Comparison of ENCODE assay signal across 22 cellular contexts in genomic region chr1:214493126-214493796, GRCh38. TPM values are rescaled to one million over a fixed set of nuclear protein-coding genes. Genes with fewer than 3 reads are reported as not detected.
DNase-seq lines count a peak whose midpoint lies in the region; ATAC-seq and TF ChIP-seq lines count a peak whose summit lies in the region.
"Had no signal": no experiment of that assay in that cellular context is flagged by ENCODE, and none has a peak within 500 bp of the region (broad histone marks: within the 10 kb centered on the region; RNA-seq: fewer than 3 reads in every experiment).

No MANE protein-coding gene starts in this region.

- ATAC-seq in HCT116 = no peak
- ATAC-seq: stimulated activated naive CD8-positive, alpha-beta T cell treated with anti-CD3 and anti-CD28 coated beads, Interleukin-15, amount 100 ng/mL, for 72 hours had no signal

- BruUV-seq in A673 (replicated peaks; lab: Mats Ljungman, UMichigan) = no TSS peak
- no TSS peak for BruUV-seq in HCT116 (replicated peaks; lab: Mats Ljungman, UMichigan)

- no peak overlapping the region for H4K8ac ChIP-seq in mesenchymal stem cell (ENCODE audit: low read length)

- peaks cover 84% of the 10 kb centered on the region for H3K4me1 Mint-ChIP-seq in chondrocyte (ENCODE audit: low read depth)
- H3K4me1 Mint-ChIP-seq: stimulated activated naive CD8-positive, alpha-beta T cell treated with anti-CD3 and anti-CD28 coated beads, Interleukin-15, amount 100 ng/mL, for 72 hours had no signal

- H3K27ac Mint-ChIP-seq in chondrocyte (ENCODE audit: unreplicated experiment) = peak overlapping the region; percentile 93
- H3K27ac Mint-ChIP-seq: stimulated activated naive CD8-positive, alpha-beta T cell treated with anti-CD3 and anti-CD28 coated beads, Interleukin-15, amount 100 ng/mL, for 72 hours; type B pancreatic cell had no signal

- DNase-seq in A673 (ENCODE audit: low spot score) = no peak
- no peak for DNase-seq in HCT116 (ENCODE audit: low read depth, low spot score)
- no peak for DNase-seq in chondrocyte (ENCODE audit: low spot score)
- no peak for DNase-seq in mesenchymal stem cell
- no peak for DNase-seq in NCI-H345 treated with DMSO at 0.1 percent for 48 hours (lab: John Stamatoyannopoulos, UW; ENCODE audit: unreplicated experiment)
- no peak for DNase-seq in activated naive CD4-positive, alpha-beta T cell treated with anti-CD3 and anti-CD28 coated beads, Interleukin-2, amount 50 U/mL, for 16 hours
- DNase-seq in glomerular visceral epithelial cell (ENCODE audit: extremely low spot score) = no peak
- no peak for DNase-seq in left ventricle myocardium inferior
- DNase-seq: 8988T; activated CD4-positive, alpha-beta T cell treated with anti-CD3 and anti-CD28 coated beads for 4 hours; DMS 273 treated with DMSO at 0.1 percent for 48 hours; heart right ventricle; Kasumi-1; NCI-H1105 treated with DMSO at 0.1 percent for 48 hours; NCI-H524; stimulated activated naive CD8-positive, alpha-beta T cell treated with anti-CD3 and anti-CD28 coated beads, Interleukin-15, amount 100 ng/mL, for 72 hours; SW 1271 had no signal

- H3K9me3 ChIP-seq in A673 (ENCODE audit: low read depth, low read length, poor library complexity, severe bottlenecking) (no peaks in the 10 kb centered on the region), HCT116 (ENCODE audit: control insufficient read depth in 1 of 2, insufficient read depth in 1 of 2, low read depth in 1 of 2, low read length in 2 of 2) (no peaks in the 10 kb centered on the region), mesenchymal stem cell (ENCODE audit: control insufficient read depth, low read length) (no peaks in the 10 kb centered on the region), left ventricle myocardium inferior (replicated peaks) (no peaks in the 10 kb centered on the region)
- H3K9me3 ChIP-seq: heart right ventricle had no signal

- H3K36me3 Mint-ChIP-seq in chondrocyte (ENCODE audit: low read depth) = no peaks in the 10 kb centered on the region

- no peak overlapping the region for H3K4ac ChIP-seq in mesenchymal stem cell (ENCODE audit: low read depth in 1 of 2, low read length in 2 of 2)

- no peak overlapping the region for H3K18ac ChIP-seq in mesenchymal stem cell (ENCODE audit: low read depth in 1 of 2, low read length in 2 of 2)

- H3K36me3 ChIP-seq in A673 (ENCODE audit: insufficient read depth, low read length, poor library complexity, severe bottlenecking) (no peaks in the 10 kb centered on the region), HCT116 (ENCODE audit: control insufficient read depth in 1 of 2, insufficient read depth in 2 of 2, low read length in 2 of 2) (no peaks in the 10 kb centered on the region), mesenchymal stem cell (ENCODE audit: control insufficient read depth in 1 of 2, insufficient read depth in 2 of 2, low read depth in 1 of 2, low read length in 2 of 2) (peaks cover 0 to 14% of the 10 kb centered on the region in 2 experiments), left ventricle myocardium inferior (no peaks in the 10 kb centered on the region)
- H3K36me3 ChIP-seq: cardiac muscle cell, heart right ventricle had no signal

- H4K20me1 ChIP-seq in HCT116 (ENCODE audit: insufficient read depth) = no peaks in the 10 kb centered on the region

- H3K4me2 ChIP-seq in HCT116 (ENCODE audit: low read length) = peak overlapping the region; percentile 88
- no peak overlapping the region for H3K4me2 ChIP-seq in mesenchymal stem cell (ENCODE audit: low read length, poor library complexity, severe bottlenecking)

- intact Hi-C loops in A673 (cut with micrococcal nuclease; ENCODE audit: unreplicated experiment) (no loop called here), HCT116 (cut with micrococcal nuclease) (no loop called here), left ventricle myocardium inferior (cut with micrococcal nuclease) (no loop called here)

- no peak overlapping the region for H2BK15ac ChIP-seq in mesenchymal stem cell (ENCODE audit: low read depth, poor library complexity, severe bottlenecking)

- CTCF ChIA-PET in A673 (lab: Charles Lee) = no interaction called here
- CTCF ChIA-PET in HCT116 (lab: Charles Lee) = no interaction called here

- no peaks in the 10 kb centered on the region for H3K9me2 ChIP-seq in HCT116 (ENCODE audit: insufficient read depth)

- no peaks in the 10 kb centered on the region for H3K9me3 Mint-ChIP-seq in chondrocyte (ENCODE audit: low read depth)
- H3K9me3 Mint-ChIP-seq: stimulated activated naive CD8-positive, alpha-beta T cell treated with anti-CD3 and anti-CD28 coated beads, Interleukin-15, amount 100 ng/mL, for 72 hours had no signal

- no peak overlapping the region; the same call in 1 of the 2 replicates for H3K9ac ChIP-seq in HCT116 (ENCODE audit: low read length)
- no peak overlapping the region for H3K9ac ChIP-seq in mesenchymal stem cell (ENCODE audit: low read length)
- H3K9ac ChIP-seq: parathyroid adenoma had no signal

- H3K4me1 ChIP-seq in A673 (ENCODE audit: insufficient read depth, low read length, poor library complexity, severe bottlenecking) (peaks cover 57% of the 10 kb centered on the region), HCT116 (ENCODE audit: control insufficient read depth in 1 of 2, insufficient read depth in 2 of 2, low read length in 2 of 2) (peaks cover 44 to 60% of the 10 kb centered on the region in 2 experiments), mesenchymal stem cell (ENCODE audit: control insufficient read depth, insufficient read depth, low read depth, low read length) (peaks cover 14% of the 10 kb centered on the region), left ventricle myocardium inferior (peaks cover 45% of the 10 kb centered on the region)

- no peak for TF ChIP-seq RAD21 in HCT116 (IDR thresholded peaks at IDR 0.05; ENCODE audit: low read depth)

- H3K79me2 ChIP-seq in HCT116 (ENCODE audit: insufficient read depth, low read length) = peaks cover 74% of the 10 kb centered on the region
- H3K79me2 ChIP-seq: parathyroid adenoma had no signal

- no peak overlapping the region for H3K14ac ChIP-seq in mesenchymal stem cell (ENCODE audit: low read length in 2 of 2)

- RAD21 ChIA-PET in HCT116 (lab: Charles Lee; ENCODE audit: low non-redundant PET in 1 of 2, low total read pairs in 2 of 2, uncharacterized antibody in 2 of 2, unreplicated experiment in 2 of 2) = interaction anchor here in 1 of 2 experiments (1.1 kb wide), 1 partner anchor 57 kb away, joined by 3 read pairs; no protein-coding TSS in a partner anchor

- H3K4me3 ChIP-seq in A673 (ENCODE audit: low read depth, low read length, poor library complexity, severe bottlenecking) = no peak overlapping the region
- no peak overlapping the region for H3K4me3 ChIP-seq in HCT116 (replicated peaks in 1 of 2; ENCODE audit: low read depth in 1 of 2, low read length in 2 of 2)
- H3K4me3 ChIP-seq in mesenchymal stem cell (ENCODE audit: insufficient read depth in 1 of 2, low read depth in 1 of 2, low read length in 2 of 2) = peak overlapping the region in 1 of 2 experiments; percentile 15
- no peak overlapping the region for H3K4me3 ChIP-seq in left ventricle myocardium inferior
- H3K4me3 ChIP-seq: cardiac muscle cell, heart right ventricle, lung, skin epidermis had no signal

- H3K27ac ChIP-seq in A673 (ENCODE audit: low read depth, low read length, poor library complexity, severe bottlenecking) (peak overlapping the region; percentile 39), HCT116 (ENCODE audit: low read depth, low read length) (no peak overlapping the region; the same call in 1 of the 2 replicates), mesenchymal stem cell (ENCODE audit: low read length, poor library complexity, severe bottlenecking) (peak overlapping the region; percentile 55), left ventricle myocardium inferior (replicated peaks) (no peak overlapping the region)
- H3K27ac ChIP-seq: cardiac muscle cell, parathyroid adenoma had no signal

- H3K4me3 Mint-ChIP-seq in chondrocyte (ENCODE audit: unreplicated experiment) = no peak overlapping the region
- H3K4me3 Mint-ChIP-seq: stimulated activated naive CD8-positive, alpha-beta T cell treated with anti-CD3 and anti-CD28 coated beads, Interleukin-15, amount 100 ng/mL, for 72 hours; type B pancreatic cell had no signal

- 93% methylated on average over 3 of the region's 7 CpGs for WGBS in mesenchymal stem cell

- H3K27me3 Mint-ChIP-seq in chondrocyte (ENCODE audit: low read depth) = no peaks in the 10 kb centered on the region
- H3K27me3 Mint-ChIP-seq: type B pancreatic cell had no signal

- no peak overlapping the region for H4K91ac ChIP-seq in mesenchymal stem cell (ENCODE audit: low read length)

- H2BK120ac ChIP-seq in mesenchymal stem cell (ENCODE audit: low read depth, low read length) = no peak overlapping the region

- no peak overlapping the region for H2AFZ ChIP-seq in HCT116 (ENCODE audit: low read depth, low read length, poor library complexity, severe bottlenecking)
- H2AFZ ChIP-seq in mesenchymal stem cell (ENCODE audit: low read depth, low read length) = no peak overlapping the region
- H2AFZ ChIP-seq: parathyroid adenoma had no signal

- TF ChIP-seq POLR2A in HCT116 (IDR thresholded peaks at IDR 0.05; ENCODE audit: borderline replicate concordance, extremely low read depth, insufficient read depth, insufficient read length) = no peak

- no peak overlapping the region for H2BK12ac ChIP-seq in mesenchymal stem cell (ENCODE audit: low read length in 2 of 2)

- H3K79me1 ChIP-seq in mesenchymal stem cell (replicated peaks; ENCODE audit: low read length, poor library complexity, severe bottlenecking) = no peaks in the 10 kb centered on the region

- POLR2A ChIA-PET in A673 (lab: Charles Lee; ENCODE audit: low non-redundant PET) = no interaction called here
- POLR2A ChIA-PET in HCT116 (lab: Charles Lee) = no interaction called here

- no peak overlapping the region for H2BK5ac ChIP-seq in mesenchymal stem cell (ENCODE audit: low read depth, low read length, poor library complexity, severe bottlenecking)

- H2AK5ac ChIP-seq in mesenchymal stem cell (ENCODE audit: low read length, severe bottlenecking) = peak overlapping the region; percentile 1

- H3K27me3 ChIP-seq in A673 (replicated peaks; ENCODE audit: insufficient read depth, low read depth, low read length, poor library complexity) (no peaks in the 10 kb centered on the region), HCT116 (ENCODE audit: insufficient read depth, low read length) (no peaks in the 10 kb centered on the region), mesenchymal stem cell (ENCODE audit: control insufficient read depth in 1 of 2, insufficient read depth in 1 of 2, low read length in 2 of 2) (no peaks in the 10 kb centered on the region), left ventricle myocardium inferior (ENCODE audit: low read depth) (no peaks in the 10 kb centered on the region)
- H3K27me3 ChIP-seq: heart right ventricle had no signal

- no peak overlapping the region for H3K23ac ChIP-seq in mesenchymal stem cell (ENCODE audit: low read length in 2 of 2)

- TF ChIP-seq CTCF in A673 (conservative IDR thresholded peaks at IDR 0.05; ENCODE audit: low read depth, low read length) (no peak), HCT116 (IDR thresholded peaks at IDR 0.05 in 2 of 3, conservative IDR thresholded peaks at IDR 0.05 in 1 of 3; ENCODE audit: borderline replicate concordance in 1 of 3, insufficient read depth in 1 of 3, low read depth in 2 of 3, low read length in 2 of 3) (no peak), chondrocyte (IDR thresholded peaks at IDR 0.05) (no peak), left ventricle myocardium inferior (IDR thresholded peaks at IDR 0.05; ENCODE audit: borderline replicate concordance) (no peak)

RNA-seq across cellular contexts. Expression of gene PTPN14, which starts 58.1 kb away (rescaled TPM):
- 103 and 114 TPM in 2 replicates for total RNA-seq in A673 (2021)
- total RNA-seq in HCT116 (2021; ENCODE audit: unreplicated experiment) = 37.5 TPM
- polyA plus RNA-seq in HCT116 (2012) = 7.2 and 11.1 TPM in 2 replicates
- total RNA-seq in chondrocyte = 125 to 174 TPM (median 136 TPM) in 3 replicates
- polyA plus RNA-seq in mesenchymal stem cell (2013, experiment 1 of 2) = 18.6 TPM
- 18.0 TPM for polyA plus RNA-seq in mesenchymal stem cell (2013, experiment 2 of 2)
- 32.5 TPM for total RNA-seq in left ventricle myocardium inferior

Comparison
In these comparisons a context has a peak if more than half of its experiments do, and no peak if none do; other contexts are left out.
1. H3K27ac ChIP-seq: peak in A673 (single experiment) and mesenchymal stem cell (single experiment); none in HCT116 (single experiment) and left ventricle myocardium inferior (single experiment).